ENCODE assay signal across 1 cellular context in the genomic region with DNA sequence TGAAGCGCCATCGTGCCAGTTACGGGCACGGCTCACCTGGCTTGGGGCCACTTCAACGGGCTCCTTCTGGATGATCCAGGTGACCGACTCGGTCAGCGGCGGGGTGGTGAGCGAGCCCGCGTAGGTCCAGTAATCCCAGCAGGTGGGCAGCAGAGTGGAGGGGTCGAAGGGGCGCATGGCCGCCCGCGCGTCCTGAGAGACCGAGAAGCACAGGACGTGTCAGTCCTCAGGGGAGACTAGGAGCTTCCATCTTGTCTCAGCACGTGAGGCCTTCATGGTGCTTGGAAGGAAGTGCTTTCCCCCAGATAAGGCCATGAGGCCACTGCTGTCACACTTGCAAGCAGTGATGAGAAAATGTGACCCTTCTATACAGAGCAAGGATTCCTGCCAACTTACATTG.
TF ChIP-seq lines count a peak whose summit lies in the region.

No MANE protein-coding gene starts in this region.

TF ChIP-seq in K562, 482 proteins besides CTCF, POLR2A, EP300 and RAD21 (continued from another document and continues in another):
- TF ChIP-seq ZNF175 (CRISPR knock-in tag; IDR thresholded peaks at IDR 0.05; ENCODE audit: low read depth) = no peak
- TF ChIP-seq, protein P1, sequence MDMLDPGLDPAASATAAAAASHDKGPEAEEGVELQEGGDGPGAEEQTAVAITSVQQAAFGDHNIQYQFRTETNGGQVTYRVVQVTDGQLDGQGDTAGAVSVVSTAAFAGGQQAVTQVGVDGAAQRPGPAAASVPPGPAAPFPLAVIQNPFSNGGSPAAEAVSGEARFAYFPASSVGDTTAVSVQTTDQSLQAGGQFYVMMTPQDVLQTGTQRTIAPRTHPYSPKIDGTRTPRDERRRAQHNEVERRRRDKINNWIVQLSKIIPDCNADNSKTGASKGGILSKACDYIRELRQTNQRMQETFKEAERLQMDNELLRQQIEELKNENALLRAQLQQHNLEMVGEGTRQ (CRISPR knock-in tag; IDR thresholded peaks at IDR 0.05) = peak; percentile 14; the same call in 1 of the 2 replicates
- 0 out of 2 replicates have a peak, but pooled peaks have one; percentile 60 for TF ChIP-seq NR3C1 (CRISPR knock-in tag; IDR thresholded peaks at IDR 0.05)
- TF ChIP-seq ZNF146 (CRISPR knock-in tag; IDR thresholded peaks at IDR 0.05; ENCODE audit: unreplicated experiment) = no peak
- TF ChIP-seq HNRNPUL1 (IDR thresholded peaks at IDR 0.05; ENCODE audit: low read length) = no peak
- no peak for TF ChIP-seq MAZ (CRISPR knock-in tag; conservative IDR thresholded peaks at IDR 0.05 in 1 of 2, IDR thresholded peaks at IDR 0.05 in 1 of 2)
- no peak for TF ChIP-seq SP1 (CRISPR knock-in tag; IDR thresholded peaks at IDR 0.05)
- TF ChIP-seq, protein P2, sequence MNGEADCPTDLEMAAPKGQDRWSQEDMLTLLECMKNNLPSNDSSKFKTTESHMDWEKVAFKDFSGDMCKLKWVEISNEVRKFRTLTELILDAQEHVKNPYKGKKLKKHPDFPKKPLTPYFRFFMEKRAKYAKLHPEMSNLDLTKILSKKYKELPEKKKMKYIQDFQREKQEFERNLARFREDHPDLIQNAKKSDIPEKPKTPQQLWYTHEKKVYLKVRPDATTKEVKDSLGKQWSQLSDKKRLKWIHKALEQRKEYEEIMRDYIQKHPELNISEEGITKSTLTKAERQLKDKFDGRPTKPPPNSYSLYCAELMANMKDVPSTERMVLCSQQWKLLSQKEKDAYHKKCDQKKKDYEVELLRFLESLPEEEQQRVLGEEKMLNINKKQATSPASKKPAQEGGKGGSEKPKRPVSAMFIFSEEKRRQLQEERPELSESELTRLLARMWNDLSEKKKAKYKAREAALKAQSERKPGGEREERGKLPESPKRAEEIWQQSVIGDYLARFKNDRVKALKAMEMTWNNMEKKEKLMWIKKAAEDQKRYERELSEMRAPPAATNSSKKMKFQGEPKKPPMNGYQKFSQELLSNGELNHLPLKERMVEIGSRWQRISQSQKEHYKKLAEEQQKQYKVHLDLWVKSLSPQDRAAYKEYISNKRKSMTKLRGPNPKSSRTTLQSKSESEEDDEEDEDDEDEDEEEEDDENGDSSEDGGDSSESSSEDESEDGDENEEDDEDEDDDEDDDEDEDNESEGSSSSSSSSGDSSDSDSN (IDR thresholded peaks at IDR 0.05; ENCODE audit: borderline replicate concordance in 1 of 2, low read depth in 2 of 2, low read length in 2 of 2) = no peak
- TF ChIP-seq DNMT1 (IDR thresholded peaks at IDR 0.05) = no peak
- TF ChIP-seq ZNF133 (CRISPR knock-in tag; IDR thresholded peaks at IDR 0.05) = no peak
- no peak for TF ChIP-seq YBX1 (IDR thresholded peaks at IDR 0.05)
- no peak for TF ChIP-seq HNRNPH1 (optimal IDR thresholded peaks at IDR 0.05; ENCODE audit: low read depth, low read length)
- TF ChIP-seq ZNF174 (CRISPR knock-in tag; IDR thresholded peaks at IDR 0.05) = no peak
- TF ChIP-seq RUNX1 (IDR thresholded peaks at IDR 0.05; ENCODE audit: low read depth) = no peak
- TF ChIP-seq CEBPB (tag; IDR thresholded peaks at IDR 0.05) = no peak
- TF ChIP-seq, protein P3, sequence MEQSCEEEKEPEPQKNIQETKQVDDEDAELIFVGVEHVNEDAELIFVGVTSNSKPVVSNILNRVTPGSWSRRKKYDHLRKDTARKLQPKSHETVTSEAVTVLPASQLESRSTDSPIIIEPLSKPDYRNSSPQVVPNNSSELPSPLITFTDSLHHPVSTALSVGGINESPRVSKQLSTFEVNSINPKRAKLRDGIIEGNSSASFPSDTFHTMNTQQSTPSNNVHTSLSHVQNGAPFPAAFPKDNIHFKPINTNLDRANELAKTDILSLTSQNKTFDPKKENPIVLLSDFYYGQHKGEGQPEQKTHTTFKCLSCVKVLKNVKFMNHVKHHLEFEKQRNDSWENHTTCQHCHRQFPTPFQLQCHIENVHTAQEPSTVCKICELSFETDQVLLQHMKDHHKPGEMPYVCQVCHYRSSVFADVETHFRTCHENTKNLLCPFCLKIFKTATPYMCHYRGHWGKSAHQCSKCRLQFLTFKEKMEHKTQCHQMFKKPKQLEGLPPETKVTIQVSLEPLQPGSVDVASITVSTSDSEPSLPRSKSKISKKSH (CRISPR knock-in tag; IDR thresholded peaks at IDR 0.05) = no peak
- no peak for TF ChIP-seq TEAD2 (tag; IDR thresholded peaks at IDR 0.05)
- TF ChIP-seq ZNF124 (CRISPR knock-in tag; IDR thresholded peaks at IDR 0.05) = 0 out of 2 replicates have a peak, but pooled peaks have one; percentile 54
- peak; percentile 31 for TF ChIP-seq L3MBTL2 (IDR thresholded peaks at IDR 0.05)
- TF ChIP-seq ZNF695 (CRISPR knock-in tag; IDR thresholded peaks at IDR 0.05) = no peak
- TF ChIP-seq PURB (CRISPR knock-in tag; IDR thresholded peaks at IDR 0.05; ENCODE audit: low read depth) = no peak
- no peak for TF ChIP-seq NFRKB (IDR thresholded peaks at IDR 0.05; ENCODE audit: low read depth)
- no peak for TF ChIP-seq ZNF384 (IDR thresholded peaks at IDR 0.05; ENCODE audit: low read depth, low read length)
- TF ChIP-seq RBM17 (IDR thresholded peaks at IDR 0.05; ENCODE audit: borderline replicate concordance, low read depth, low read length) = no peak
- TF ChIP-seq TCFL5 (CRISPR knock-in tag; conservative IDR thresholded peaks at IDR 0.05) = no peak
- no peak for TF ChIP-seq MIER1 (IDR thresholded peaks at IDR 0.05; ENCODE audit: low read depth)
- TF ChIP-seq ZBTB1 (CRISPR knock-in tag; IDR thresholded peaks at IDR 0.05; ENCODE audit: borderline replicate concordance, low read depth) = no peak
- 0 out of 2 replicates have a peak, but pooled peaks have one; percentile 17 for TF ChIP-seq CXXC5 (CRISPR knock-in tag; IDR thresholded peaks at IDR 0.05)
- TF ChIP-seq TAL1 (IDR thresholded peaks at IDR 0.05) = no peak
- no peak for TF ChIP-seq SNRNP70 (optimal IDR thresholded peaks at IDR 0.05; ENCODE audit: low read depth, low read length)
- TF ChIP-seq FIP1L1 (IDR thresholded peaks at IDR 0.05; ENCODE audit: low read depth, low read length, poor library complexity, severe bottlenecking) = no peak
- TF ChIP-seq, protein P4, sequence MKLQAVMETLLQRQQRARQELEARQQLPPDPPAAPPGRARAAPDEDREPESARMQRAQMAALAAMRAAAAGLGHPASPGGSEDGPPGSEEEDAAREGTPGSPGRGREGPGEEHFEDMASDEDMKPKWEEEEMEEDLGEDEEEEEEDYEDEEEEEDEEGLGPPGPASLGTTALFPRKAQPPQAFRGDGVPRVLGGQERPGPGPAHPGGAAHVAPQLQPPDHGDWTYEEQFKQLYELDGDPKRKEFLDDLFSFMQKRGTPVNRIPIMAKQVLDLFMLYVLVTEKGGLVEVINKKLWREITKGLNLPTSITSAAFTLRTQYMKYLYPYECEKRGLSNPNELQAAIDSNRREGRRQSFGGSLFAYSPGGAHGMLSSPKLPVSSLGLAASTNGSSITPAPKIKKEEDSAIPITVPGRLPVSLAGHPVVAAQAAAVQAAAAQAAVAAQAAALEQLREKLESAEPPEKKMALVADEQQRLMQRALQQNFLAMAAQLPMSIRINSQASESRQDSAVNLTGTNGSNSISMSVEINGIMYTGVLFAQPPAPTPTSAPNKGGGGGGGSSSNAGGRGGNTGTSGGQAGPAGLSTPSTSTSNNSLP (IDR thresholded peaks at IDR 0.05; ENCODE audit: borderline replicate concordance, low read depth, low read length) = no peak
- TF ChIP-seq, protein P5, sequence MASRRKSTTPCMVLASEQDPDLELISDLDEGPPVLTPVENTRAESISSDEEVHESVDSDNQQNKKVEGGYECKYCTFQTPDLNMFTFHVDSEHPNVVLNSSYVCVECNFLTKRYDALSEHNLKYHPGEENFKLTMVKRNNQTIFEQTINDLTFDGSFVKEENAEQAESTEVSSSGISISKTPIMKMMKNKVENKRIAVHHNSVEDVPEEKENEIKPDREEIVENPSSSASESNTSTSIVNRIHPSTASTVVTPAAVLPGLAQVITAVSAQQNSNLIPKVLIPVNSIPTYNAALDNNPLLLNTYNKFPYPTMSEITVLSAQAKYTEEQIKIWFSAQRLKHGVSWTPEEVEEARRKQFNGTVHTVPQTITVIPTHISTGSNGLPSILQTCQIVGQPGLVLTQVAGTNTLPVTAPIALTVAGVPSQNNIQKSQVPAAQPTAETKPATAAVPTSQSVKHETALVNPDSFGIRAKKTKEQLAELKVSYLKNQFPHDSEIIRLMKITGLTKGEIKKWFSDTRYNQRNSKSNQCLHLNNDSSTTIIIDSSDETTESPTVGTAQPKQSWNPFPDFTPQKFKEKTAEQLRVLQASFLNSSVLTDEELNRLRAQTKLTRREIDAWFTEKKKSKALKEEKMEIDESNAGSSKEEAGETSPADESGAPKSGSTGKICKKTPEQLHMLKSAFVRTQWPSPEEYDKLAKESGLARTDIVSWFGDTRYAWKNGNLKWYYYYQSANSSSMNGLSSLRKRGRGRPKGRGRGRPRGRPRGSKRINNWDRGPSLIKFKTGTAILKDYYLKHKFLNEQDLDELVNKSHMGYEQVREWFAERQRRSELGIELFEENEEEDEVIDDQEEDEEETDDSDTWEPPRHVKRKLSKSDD (conservative IDR thresholded peaks at IDR 0.05; ENCODE audit: low read length) = no peak
- no peak for TF ChIP-seq CHD2 (IDR thresholded peaks at IDR 0.05; ENCODE audit: low read depth, low read length)
- TF ChIP-seq SMARCC2 (IDR thresholded peaks at IDR 0.05; ENCODE audit: low read depth) = no peak
- no peak for TF ChIP-seq ARNT (IDR thresholded peaks at IDR 0.05)
- TF ChIP-seq CC2D1A (IDR thresholded peaks at IDR 0.05) = no peak
- TF ChIP-seq ZNF444 (CRISPR knock-in tag; IDR thresholded peaks at IDR 0.05) = no peak
- no peak for TF ChIP-seq ZBTB17 (CRISPR knock-in tag; IDR thresholded peaks at IDR 0.05)
- TF ChIP-seq ASH1L (IDR thresholded peaks at IDR 0.05; ENCODE audit: borderline replicate concordance, low read depth, partially characterized antibody) = no peak
- no peak for TF ChIP-seq ETS2 (tag; IDR thresholded peaks at IDR 0.05; ENCODE audit: borderline replicate concordance, poor library complexity, severe bottlenecking)
- TF ChIP-seq CTBP1 (IDR thresholded peaks at IDR 0.05; ENCODE audit: borderline replicate concordance) = no peak
- TF ChIP-seq, protein P6, sequence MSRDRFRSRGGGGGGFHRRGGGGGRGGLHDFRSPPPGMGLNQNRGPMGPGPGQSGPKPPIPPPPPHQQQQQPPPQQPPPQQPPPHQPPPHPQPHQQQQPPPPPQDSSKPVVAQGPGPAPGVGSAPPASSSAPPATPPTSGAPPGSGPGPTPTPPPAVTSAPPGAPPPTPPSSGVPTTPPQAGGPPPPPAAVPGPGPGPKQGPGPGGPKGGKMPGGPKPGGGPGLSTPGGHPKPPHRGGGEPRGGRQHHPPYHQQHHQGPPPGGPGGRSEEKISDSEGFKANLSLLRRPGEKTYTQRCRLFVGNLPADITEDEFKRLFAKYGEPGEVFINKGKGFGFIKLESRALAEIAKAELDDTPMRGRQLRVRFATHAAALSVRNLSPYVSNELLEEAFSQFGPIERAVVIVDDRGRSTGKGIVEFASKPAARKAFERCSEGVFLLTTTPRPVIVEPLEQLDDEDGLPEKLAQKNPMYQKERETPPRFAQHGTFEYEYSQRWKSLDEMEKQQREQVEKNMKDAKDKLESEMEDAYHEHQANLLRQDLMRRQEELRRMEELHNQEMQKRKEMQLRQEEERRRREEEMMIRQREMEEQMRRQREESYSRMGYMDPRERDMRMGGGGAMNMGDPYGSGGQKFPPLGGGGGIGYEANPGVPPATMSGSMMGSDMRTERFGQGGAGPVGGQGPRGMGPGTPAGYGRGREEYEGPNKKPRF (IDR thresholded peaks at IDR 0.05; ENCODE audit: low read depth, low read length) = no peak
- no peak for TF ChIP-seq KLF6 (CRISPR knock-in tag; IDR thresholded peaks at IDR 0.05; ENCODE audit: borderline replicate concordance)
- TF ChIP-seq, protein P7, sequence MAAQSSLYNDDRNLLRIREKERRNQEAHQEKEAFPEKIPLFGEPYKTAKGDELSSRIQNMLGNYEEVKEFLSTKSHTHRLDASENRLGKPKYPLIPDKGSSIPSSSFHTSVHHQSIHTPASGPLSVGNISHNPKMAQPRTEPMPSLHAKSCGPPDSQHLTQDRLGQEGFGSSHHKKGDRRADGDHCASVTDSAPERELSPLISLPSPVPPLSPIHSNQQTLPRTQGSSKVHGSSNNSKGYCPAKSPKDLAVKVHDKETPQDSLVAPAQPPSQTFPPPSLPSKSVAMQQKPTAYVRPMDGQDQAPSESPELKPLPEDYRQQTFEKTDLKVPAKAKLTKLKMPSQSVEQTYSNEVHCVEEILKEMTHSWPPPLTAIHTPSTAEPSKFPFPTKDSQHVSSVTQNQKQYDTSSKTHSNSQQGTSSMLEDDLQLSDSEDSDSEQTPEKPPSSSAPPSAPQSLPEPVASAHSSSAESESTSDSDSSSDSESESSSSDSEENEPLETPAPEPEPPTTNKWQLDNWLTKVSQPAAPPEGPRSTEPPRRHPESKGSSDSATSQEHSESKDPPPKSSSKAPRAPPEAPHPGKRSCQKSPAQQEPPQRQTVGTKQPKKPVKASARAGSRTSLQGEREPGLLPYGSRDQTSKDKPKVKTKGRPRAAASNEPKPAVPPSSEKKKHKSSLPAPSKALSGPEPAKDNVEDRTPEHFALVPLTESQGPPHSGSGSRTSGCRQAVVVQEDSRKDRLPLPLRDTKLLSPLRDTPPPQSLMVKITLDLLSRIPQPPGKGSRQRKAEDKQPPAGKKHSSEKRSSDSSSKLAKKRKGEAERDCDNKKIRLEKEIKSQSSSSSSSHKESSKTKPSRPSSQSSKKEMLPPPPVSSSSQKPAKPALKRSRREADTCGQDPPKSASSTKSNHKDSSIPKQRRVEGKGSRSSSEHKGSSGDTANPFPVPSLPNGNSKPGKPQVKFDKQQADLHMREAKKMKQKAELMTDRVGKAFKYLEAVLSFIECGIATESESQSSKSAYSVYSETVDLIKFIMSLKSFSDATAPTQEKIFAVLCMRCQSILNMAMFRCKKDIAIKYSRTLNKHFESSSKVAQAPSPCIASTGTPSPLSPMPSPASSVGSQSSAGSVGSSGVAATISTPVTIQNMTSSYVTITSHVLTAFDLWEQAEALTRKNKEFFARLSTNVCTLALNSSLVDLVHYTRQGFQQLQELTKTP (IDR thresholded peaks at IDR 0.05; ENCODE audit: low read depth in 1 of 2, partially characterized antibody in 2 of 2) = no peak
- TF ChIP-seq BRD9 (IDR thresholded peaks at IDR 0.05; ENCODE audit: low read depth, partially characterized antibody) = no peak
- TF ChIP-seq, protein P8, sequence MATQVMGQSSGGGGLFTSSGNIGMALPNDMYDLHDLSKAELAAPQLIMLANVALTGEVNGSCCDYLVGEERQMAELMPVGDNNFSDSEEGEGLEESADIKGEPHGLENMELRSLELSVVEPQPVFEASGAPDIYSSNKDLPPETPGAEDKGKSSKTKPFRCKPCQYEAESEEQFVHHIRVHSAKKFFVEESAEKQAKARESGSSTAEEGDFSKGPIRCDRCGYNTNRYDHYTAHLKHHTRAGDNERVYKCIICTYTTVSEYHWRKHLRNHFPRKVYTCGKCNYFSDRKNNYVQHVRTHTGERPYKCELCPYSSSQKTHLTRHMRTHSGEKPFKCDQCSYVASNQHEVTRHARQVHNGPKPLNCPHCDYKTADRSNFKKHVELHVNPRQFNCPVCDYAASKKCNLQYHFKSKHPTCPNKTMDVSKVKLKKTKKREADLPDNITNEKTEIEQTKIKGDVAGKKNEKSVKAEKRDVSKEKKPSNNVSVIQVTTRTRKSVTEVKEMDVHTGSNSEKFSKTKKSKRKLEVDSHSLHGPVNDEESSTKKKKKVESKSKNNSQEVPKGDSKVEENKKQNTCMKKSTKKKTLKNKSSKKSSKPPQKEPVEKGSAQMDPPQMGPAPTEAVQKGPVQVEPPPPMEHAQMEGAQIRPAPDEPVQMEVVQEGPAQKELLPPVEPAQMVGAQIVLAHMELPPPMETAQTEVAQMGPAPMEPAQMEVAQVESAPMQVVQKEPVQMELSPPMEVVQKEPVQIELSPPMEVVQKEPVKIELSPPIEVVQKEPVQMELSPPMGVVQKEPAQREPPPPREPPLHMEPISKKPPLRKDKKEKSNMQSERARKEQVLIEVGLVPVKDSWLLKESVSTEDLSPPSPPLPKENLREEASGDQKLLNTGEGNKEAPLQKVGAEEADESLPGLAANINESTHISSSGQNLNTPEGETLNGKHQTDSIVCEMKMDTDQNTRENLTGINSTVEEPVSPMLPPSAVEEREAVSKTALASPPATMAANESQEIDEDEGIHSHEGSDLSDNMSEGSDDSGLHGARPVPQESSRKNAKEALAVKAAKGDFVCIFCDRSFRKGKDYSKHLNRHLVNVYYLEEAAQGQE (CRISPR knock-in tag; IDR thresholded peaks at IDR 0.05; ENCODE audit: low read depth) = no peak
